Comparison of ENCODE assay signal across 1 cellular context in genomic region chr11:67354314-67355022, GRCh38.
A peak's percentile ranks its signal among the peaks of the same experiment; 100 is the strongest.
TF ChIP-seq lines count a peak whose summit lies in the region.

No MANE protein-coding gene starts in this region.

TF ChIP-seq in HepG2, 621 proteins besides CTCF, POLR2A, EP300 and RAD21 (continued from another document and continues in another):
- TF ChIP-seq, protein P1, sequence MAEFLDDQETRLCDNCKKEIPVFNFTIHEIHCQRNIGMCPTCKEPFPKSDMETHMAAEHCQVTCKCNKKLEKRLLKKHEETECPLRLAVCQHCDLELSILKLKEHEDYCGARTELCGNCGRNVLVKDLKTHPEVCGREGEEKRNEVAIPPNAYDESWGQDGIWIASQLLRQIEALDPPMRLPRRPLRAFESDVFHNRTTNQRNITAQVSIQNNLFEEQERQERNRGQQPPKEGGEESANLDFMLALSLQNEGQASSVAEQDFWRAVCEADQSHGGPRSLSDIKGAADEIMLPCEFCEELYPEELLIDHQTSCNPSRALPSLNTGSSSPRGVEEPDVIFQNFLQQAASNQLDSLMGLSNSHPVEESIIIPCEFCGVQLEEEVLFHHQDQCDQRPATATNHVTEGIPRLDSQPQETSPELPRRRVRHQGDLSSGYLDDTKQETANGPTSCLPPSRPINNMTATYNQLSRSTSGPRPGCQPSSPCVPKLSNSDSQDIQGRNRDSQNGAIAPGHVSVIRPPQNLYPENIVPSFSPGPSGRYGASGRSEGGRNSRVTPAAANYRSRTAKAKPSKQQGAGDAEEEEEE (CRISPR knock-in tag; IDR thresholded peaks at IDR 0.05; ENCODE audit: borderline replicate concordance): no peak
- TF ChIP-seq IRF2 (CRISPR knock-in tag; IDR thresholded peaks at IDR 0.05) (peak; percentile 68), ZMYM3 (CRISPR knock-in tag; IDR thresholded peaks at IDR 0.05) (peak; percentile 81), ZSCAN12 (CRISPR knock-in tag; IDR thresholded peaks at IDR 0.05) (no peak), TFDP2 (CRISPR knock-in tag; IDR thresholded peaks at IDR 0.05) (no peak), ZNF44 (CRISPR knock-in tag; IDR thresholded peaks at IDR 0.05) (no peak), ZNF549 (CRISPR knock-in tag; IDR thresholded peaks at IDR 0.05) (no peak), SATB2 (CRISPR knock-in tag; IDR thresholded peaks at IDR 0.05) (no peak), ZNF773 (CRISPR knock-in tag; IDR thresholded peaks at IDR 0.05; ENCODE audit: borderline replicate concordance) (no peak), THYN1 (CRISPR knock-in tag; IDR thresholded peaks at IDR 0.05; ENCODE audit: borderline replicate concordance, low read depth) (no peak), SNAI1 (CRISPR knock-in tag; IDR thresholded peaks at IDR 0.05; ENCODE audit: borderline replicate concordance) (no peak), MYPOP (CRISPR knock-in tag; IDR thresholded peaks at IDR 0.05) (0 out of 2 replicates have a peak, but pooled peaks have one; percentile 22), ZSCAN20 (CRISPR knock-in tag; IDR thresholded peaks at IDR 0.05; ENCODE audit: borderline replicate concordance) (no peak), ZNF781 (CRISPR knock-in tag; IDR thresholded peaks at IDR 0.05; ENCODE audit: borderline replicate concordance, not compliant biosample characterization) (no peak), HDAC2 (CRISPR knock-in tag; IDR thresholded peaks at IDR 0.05) (peak; percentile 77), SAP130 (CRISPR knock-in tag; IDR thresholded peaks at IDR 0.05; ENCODE audit: low read depth) (peak; percentile 96), HBP1 (CRISPR knock-in tag; IDR thresholded peaks at IDR 0.05; ENCODE audit: low read depth) (peak; percentile 53; the same call in 1 of the 2 replicates), ZNF720 (CRISPR knock-in tag; IDR thresholded peaks at IDR 0.05) (no peak), ZFY (CRISPR knock-in tag; IDR thresholded peaks at IDR 0.05) (no peak; the same call in 1 of the 2 replicates), FOXC1 (CRISPR knock-in tag; IDR thresholded peaks at IDR 0.05; ENCODE audit: borderline replicate concordance) (no peak), POGZ (CRISPR knock-in tag; IDR thresholded peaks at IDR 0.05) (peak; percentile 71; the same call in 1 of the 2 replicates), FLYWCH1 (CRISPR knock-in tag; IDR thresholded peaks at IDR 0.05) (no peak), ISX (CRISPR knock-in tag; conservative IDR thresholded peaks at IDR 0.05) (no peak), KLF12 (CRISPR knock-in tag; IDR thresholded peaks at IDR 0.05; ENCODE audit: borderline replicate concordance) (no peak), ERF (CRISPR knock-in tag; IDR thresholded peaks at IDR 0.05) (peak; percentile 82), SPEN (CRISPR knock-in tag; IDR thresholded peaks at IDR 0.05; ENCODE audit: low read depth) (peak; percentile 82), BATF2 (CRISPR knock-in tag; IDR thresholded peaks at IDR 0.05) (no peak), HOXD1 (CRISPR knock-in tag; IDR thresholded peaks at IDR 0.05) (no peak), TOPORS (CRISPR knock-in tag; IDR thresholded peaks at IDR 0.05) (no peak), ZNF205 (CRISPR knock-in tag; IDR thresholded peaks at IDR 0.05) (peak; percentile 78), EHMT2 (IDR thresholded peaks at IDR 0.05; ENCODE audit: borderline replicate concordance, low read depth, low read length) (no peak), KLF16 (CRISPR knock-in tag; IDR thresholded peaks at IDR 0.05) (peak in 1 of 2 experiments; percentile 87; a peak in 2 of 4 replicates), CENPX (CRISPR knock-in tag; IDR thresholded peaks at IDR 0.05) (no peak), ZNF780A (CRISPR knock-in tag; IDR thresholded peaks at IDR 0.05) (no peak), ZNF572 (CRISPR knock-in tag; IDR thresholded peaks at IDR 0.05) (no peak), TAF15 (IDR thresholded peaks at IDR 0.05; ENCODE audit: low read depth, low read length, poor library complexity, severe bottlenecking) (no peak), PHF8 (CRISPR knock-in tag; IDR thresholded peaks at IDR 0.05) (peak; percentile 37), KAT7 (CRISPR knock-in tag; IDR thresholded peaks at IDR 0.05; ENCODE audit: borderline replicate concordance) (no peak), PAF1 (CRISPR knock-in tag; IDR thresholded peaks at IDR 0.05) (no peak), ZNF264 (CRISPR knock-in tag; IDR thresholded peaks at IDR 0.05) (peak; percentile 14; the same call in 1 of the 2 replicates), ZNF160 (CRISPR knock-in tag; IDR thresholded peaks at IDR 0.05) (no peak), ARNT2 (CRISPR knock-in tag; IDR thresholded peaks at IDR 0.05; ENCODE audit: low read depth) (no peak), XBP1 (CRISPR knock-in tag; IDR thresholded peaks at IDR 0.05) (no peak)
- TF ChIP-seq, protein P2, sequence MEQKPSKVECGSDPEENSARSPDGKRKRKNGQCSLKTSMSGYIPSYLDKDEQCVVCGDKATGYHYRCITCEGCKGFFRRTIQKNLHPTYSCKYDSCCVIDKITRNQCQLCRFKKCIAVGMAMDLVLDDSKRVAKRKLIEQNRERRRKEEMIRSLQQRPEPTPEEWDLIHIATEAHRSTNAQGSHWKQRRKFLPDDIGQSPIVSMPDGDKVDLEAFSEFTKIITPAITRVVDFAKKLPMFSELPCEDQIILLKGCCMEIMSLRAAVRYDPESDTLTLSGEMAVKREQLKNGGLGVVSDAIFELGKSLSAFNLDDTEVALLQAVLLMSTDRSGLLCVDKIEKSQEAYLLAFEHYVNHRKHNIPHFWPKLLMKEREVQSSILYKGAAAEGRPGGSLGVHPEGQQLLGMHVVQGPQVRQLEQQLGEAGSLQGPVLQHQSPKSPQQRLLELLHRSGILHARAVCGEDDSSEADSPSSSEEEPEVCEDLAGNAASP (CRISPR knock-in tag; IDR thresholded peaks at IDR 0.05; ENCODE audit: borderline replicate concordance): no peak
- TF ChIP-seq, protein P3, sequence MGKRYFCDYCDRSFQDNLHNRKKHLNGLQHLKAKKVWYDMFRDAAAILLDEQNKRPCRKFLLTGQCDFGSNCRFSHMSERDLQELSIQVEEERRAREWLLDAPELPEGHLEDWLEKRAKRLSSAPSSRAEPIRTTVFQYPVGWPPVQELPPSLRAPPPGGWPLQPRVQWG (CRISPR knock-in tag; IDR thresholded peaks at IDR 0.05; ENCODE audit: borderline replicate concordance, low read depth): no peak
- TF ChIP-seq, protein P4, sequence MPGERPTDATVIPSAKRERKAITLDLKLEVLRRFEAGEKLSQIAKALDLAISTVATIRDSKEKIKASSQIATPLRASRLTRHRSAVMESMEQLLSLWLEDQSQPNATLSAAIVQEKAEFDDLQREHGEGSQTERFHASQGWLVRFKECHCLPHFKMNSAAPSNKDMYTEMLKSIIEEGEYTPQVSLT (CRISPR knock-in tag; IDR thresholded peaks at IDR 0.05; ENCODE audit: borderline replicate concordance, low read depth): no peak
- TF ChIP-seq, protein P5, sequence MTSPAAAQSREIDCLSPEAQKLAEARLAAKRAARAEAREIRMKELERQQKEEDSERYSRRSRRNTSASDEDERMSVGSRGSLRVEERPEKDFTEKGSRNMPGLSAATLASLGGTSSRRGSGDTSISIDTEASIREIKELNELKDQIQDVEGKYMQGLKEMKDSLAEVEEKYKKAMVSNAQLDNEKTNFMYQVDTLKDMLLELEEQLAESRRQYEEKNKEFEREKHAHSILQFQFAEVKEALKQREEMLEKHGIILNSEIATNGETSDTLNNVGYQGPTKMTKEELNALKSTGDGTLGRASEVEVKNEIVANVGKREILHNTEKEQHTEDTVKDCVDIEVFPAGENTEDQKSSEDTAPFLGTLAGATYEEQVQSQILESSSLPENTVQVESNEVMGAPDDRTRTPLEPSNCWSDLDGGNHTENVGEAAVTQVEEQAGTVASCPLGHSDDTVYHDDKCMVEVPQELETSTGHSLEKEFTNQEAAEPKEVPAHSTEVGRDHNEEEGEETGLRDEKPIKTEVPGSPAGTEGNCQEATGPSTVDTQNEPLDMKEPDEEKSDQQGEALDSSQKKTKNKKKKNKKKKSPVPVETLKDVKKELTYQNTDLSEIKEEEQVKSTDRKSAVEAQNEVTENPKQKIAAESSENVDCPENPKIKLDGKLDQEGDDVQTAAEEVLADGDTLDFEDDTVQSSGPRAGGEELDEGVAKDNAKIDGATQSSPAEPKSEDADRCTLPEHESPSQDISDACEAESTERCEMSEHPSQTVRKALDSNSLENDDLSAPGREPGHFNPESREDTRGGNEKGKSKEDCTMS (CRISPR knock-in tag; conservative IDR thresholded peaks at IDR 0.05): no peak
- TF ChIP-seq, protein P6, sequence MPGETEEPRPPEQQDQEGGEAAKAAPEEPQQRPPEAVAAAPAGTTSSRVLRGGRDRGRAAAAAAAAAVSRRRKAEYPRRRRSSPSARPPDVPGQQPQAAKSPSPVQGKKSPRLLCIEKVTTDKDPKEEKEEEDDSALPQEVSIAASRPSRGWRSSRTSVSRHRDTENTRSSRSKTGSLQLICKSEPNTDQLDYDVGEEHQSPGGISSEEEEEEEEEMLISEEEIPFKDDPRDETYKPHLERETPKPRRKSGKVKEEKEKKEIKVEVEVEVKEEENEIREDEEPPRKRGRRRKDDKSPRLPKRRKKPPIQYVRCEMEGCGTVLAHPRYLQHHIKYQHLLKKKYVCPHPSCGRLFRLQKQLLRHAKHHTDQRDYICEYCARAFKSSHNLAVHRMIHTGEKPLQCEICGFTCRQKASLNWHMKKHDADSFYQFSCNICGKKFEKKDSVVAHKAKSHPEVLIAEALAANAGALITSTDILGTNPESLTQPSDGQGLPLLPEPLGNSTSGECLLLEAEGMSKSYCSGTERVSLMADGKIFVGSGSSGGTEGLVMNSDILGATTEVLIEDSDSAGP (CRISPR knock-in tag; IDR thresholded peaks at IDR 0.05; ENCODE audit: borderline replicate concordance): 0 out of 2 replicates have a peak, but pooled peaks have one; percentile 25
- TF ChIP-seq, protein P7, sequence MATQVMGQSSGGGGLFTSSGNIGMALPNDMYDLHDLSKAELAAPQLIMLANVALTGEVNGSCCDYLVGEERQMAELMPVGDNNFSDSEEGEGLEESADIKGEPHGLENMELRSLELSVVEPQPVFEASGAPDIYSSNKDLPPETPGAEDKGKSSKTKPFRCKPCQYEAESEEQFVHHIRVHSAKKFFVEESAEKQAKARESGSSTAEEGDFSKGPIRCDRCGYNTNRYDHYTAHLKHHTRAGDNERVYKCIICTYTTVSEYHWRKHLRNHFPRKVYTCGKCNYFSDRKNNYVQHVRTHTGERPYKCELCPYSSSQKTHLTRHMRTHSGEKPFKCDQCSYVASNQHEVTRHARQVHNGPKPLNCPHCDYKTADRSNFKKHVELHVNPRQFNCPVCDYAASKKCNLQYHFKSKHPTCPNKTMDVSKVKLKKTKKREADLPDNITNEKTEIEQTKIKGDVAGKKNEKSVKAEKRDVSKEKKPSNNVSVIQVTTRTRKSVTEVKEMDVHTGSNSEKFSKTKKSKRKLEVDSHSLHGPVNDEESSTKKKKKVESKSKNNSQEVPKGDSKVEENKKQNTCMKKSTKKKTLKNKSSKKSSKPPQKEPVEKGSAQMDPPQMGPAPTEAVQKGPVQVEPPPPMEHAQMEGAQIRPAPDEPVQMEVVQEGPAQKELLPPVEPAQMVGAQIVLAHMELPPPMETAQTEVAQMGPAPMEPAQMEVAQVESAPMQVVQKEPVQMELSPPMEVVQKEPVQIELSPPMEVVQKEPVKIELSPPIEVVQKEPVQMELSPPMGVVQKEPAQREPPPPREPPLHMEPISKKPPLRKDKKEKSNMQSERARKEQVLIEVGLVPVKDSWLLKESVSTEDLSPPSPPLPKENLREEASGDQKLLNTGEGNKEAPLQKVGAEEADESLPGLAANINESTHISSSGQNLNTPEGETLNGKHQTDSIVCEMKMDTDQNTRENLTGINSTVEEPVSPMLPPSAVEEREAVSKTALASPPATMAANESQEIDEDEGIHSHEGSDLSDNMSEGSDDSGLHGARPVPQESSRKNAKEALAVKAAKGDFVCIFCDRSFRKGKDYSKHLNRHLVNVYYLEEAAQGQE (IDR thresholded peaks at IDR 0.05; ENCODE audit: borderline replicate concordance in 1 of 2, low read depth in 1 of 2, low read length in 2 of 2): no peak; a peak in 1 of 4 replicates
